10 cellular contexts compared by ENCODE assay signal in the genomic region with DNA sequence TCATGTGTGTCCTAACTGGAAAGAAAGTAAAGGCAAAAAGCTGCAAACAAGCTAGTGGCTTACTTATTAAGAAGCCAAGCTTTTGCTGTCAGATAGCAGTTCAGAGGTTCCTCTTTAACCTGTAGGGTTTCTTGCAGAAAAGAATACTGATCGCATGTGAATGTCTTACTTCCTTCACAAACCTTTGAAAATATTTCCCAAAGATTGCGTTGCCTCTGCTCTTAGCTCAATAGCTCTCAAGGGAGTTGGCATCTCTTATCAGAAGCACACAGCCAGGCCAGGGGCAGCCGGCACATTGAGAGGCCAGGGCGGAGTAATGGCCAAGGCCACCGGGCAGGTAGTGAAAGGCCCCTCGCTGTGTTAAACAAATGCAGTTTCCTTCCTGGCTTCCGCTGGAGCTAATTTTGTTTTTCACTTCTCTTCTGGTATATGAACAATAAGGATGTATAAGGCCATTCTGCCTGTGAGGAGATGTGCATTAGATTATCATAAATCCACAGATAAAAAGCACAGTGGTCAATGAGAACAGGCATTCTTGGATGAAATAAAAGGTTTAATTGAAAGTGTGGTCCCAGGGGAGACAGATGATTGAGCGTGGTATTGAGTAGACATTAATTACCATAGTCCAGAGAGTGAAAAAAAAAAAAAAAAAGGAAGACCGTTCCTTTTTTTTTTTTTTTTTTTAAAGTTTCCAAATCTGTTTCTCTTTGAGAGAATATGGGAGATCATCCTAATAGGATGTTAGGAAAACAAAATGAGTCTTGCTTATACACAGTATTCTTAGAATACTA.
A peak's percentile ranks its signal among the peaks of the same experiment; 100 is the strongest.
DNase-seq lines count a peak whose midpoint lies in the region; ATAC-seq and TF ChIP-seq lines count a peak whose summit lies in the region.
"Had no signal": no experiment of that assay in that cellular context is flagged by ENCODE, and none has a peak within 500 bp of the region (broad histone marks: within the 10 kb centered on the region; RNA-seq: fewer than 3 reads in every experiment).

No MANE protein-coding gene starts in this region.

- no peaks in the 10 kb centered on the region for H3K36me3 ChIP-seq in spleen
- H3K36me3 ChIP-seq: transverse colon had no signal

- peaks cover 0 to 7% (median 0%) of the 10 kb centered on the region in 8 donors for H3K9me3 ChIP-seq in spleen
- H3K9me3 ChIP-seq: transverse colon had no signal

- H3K27me3 ChIP-seq in spleen (replicated peaks in 1 of 7) = no peaks in the 10 kb centered on the region
- H3K27me3 ChIP-seq: transverse colon had no signal

- peaks cover 0 to 12% (median 0%) of the 10 kb centered on the region in 6 donors for H3K4me1 ChIP-seq in spleen
- H3K4me1 ChIP-seq: transverse colon had no signal

- no peak for TF ChIP-seq POLR2A in spleen (IDR thresholded peaks at IDR 0.05)

- TF ChIP-seq CTCF in spleen (IDR thresholded peaks at IDR 0.05 in 8 of 11, conservative IDR thresholded peaks at IDR 0.05 in 3 of 11) = no peak

- ATAC-seq in HG03571 (IDR thresholded peaks at IDR 0.05; ENCODE audit: unreplicated experiment) = peak; percentile 78
- ATAC-seq in HG02870 (IDR thresholded peaks at IDR 0.05; ENCODE audit: unreplicated experiment) = no peak

- H3K4me3 ChIP-seq in spleen = peak overlapping the region in 1 of 8 donors; percentile 15
- H3K4me3 ChIP-seq: transverse colon had no signal

- peak overlapping the region; percentile 24 to 64 (median 45) for H3K27ac ChIP-seq in spleen
- H3K27ac ChIP-seq: transverse colon had no signal

- DNase-seq in NCI-H1092 treated with DMSO at 0.1 percent for 48 hours (lab: John Stamatoyannopoulos, UW) = peak; percentile 63
- no peak for DNase-seq in NCI-H1092 (lab: John Stamatoyannopoulos, UW)
- peak; percentile 44 for DNase-seq in glomerular endothelial cell (ENCODE audit: extremely low read depth, low read depth, low spot score)
- DNase-seq in spleen = peak; percentile 81
- DNase-seq in anterior cingulate cortex (lab: John Stamatoyannopoulos, UW) = no peak
- no peak for DNase-seq in nucleus accumbens (lab: John Stamatoyannopoulos, UW)
- DNase-seq: 8988T, transverse colon had no signal

- 19 to 27% (median 21%) methylated on average over 9 of the region's 9 CpGs for WGBS in spleen, 5 donors

- intact Hi-C loops in spleen (cut with DNase I; ENCODE audit: low total_unique reads) = no loop called here

Comparison
In these comparisons a context has a peak if more than half of its experiments do, and no peak if none do; other contexts are left out.
1. DNase-seq: peak in NCI-H1092 treated with DMSO at 0.1 percent for 48 hours (single experiment), glomerular endothelial cell (single experiment) and spleen (single experiment); none in NCI-H1092 (single experiment), anterior cingulate cortex (0 of 58) and nucleus accumbens (0 of 56).